In the genomic region with DNA sequence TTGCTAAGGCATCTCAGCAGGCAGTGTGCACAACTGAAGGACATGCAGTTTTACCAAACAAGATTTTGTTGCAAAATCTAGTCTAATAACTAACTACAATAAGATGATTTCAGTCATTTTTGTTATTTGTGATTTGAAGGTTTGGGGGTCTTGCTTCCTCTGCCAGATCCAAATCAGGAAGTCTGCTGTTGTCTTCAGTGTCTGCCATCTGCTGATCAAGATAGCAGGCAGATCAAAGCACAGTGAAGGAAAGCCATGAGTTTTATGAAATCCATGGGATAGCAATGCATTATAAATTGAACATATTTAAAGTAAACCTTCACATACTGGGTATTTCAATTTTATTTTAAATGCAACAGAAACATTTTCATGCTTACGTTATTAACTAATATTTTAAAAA, we compare ENCODE assay signal across 1 cellular context.
TF ChIP-seq lines count a peak whose summit lies in the region.

No MANE protein-coding gene starts in this region.

TF ChIP-seq in WTC11, 78 proteins besides CTCF, POLR2A, EP300 and RAD21 (continued from another document):
- TF ChIP-seq, protein P1, sequence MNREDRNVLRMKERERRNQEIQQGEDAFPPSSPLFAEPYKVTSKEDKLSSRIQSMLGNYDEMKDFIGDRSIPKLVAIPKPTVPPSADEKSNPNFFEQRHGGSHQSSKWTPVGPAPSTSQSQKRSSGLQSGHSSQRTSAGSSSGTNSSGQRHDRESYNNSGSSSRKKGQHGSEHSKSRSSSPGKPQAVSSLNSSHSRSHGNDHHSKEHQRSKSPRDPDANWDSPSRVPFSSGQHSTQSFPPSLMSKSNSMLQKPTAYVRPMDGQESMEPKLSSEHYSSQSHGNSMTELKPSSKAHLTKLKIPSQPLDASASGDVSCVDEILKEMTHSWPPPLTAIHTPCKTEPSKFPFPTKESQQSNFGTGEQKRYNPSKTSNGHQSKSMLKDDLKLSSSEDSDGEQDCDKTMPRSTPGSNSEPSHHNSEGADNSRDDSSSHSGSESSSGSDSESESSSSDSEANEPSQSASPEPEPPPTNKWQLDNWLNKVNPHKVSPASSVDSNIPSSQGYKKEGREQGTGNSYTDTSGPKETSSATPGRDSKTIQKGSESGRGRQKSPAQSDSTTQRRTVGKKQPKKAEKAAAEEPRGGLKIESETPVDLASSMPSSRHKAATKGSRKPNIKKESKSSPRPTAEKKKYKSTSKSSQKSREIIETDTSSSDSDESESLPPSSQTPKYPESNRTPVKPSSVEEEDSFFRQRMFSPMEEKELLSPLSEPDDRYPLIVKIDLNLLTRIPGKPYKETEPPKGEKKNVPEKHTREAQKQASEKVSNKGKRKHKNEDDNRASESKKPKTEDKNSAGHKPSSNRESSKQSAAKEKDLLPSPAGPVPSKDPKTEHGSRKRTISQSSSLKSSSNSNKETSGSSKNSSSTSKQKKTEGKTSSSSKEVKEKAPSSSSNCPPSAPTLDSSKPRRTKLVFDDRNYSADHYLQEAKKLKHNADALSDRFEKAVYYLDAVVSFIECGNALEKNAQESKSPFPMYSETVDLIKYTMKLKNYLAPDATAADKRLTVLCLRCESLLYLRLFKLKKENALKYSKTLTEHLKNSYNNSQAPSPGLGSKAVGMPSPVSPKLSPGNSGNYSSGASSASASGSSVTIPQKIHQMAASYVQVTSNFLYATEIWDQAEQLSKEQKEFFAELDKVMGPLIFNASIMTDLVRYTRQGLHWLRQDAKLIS (CRISPR knock-in tag; IDR thresholded peaks at IDR 0.05; ENCODE audit: borderline replicate concordance): no peak
- TF ChIP-seq NFATC4 (CRISPR knock-in tag; IDR thresholded peaks at IDR 0.05): no peak
- TF ChIP-seq, protein P2, sequence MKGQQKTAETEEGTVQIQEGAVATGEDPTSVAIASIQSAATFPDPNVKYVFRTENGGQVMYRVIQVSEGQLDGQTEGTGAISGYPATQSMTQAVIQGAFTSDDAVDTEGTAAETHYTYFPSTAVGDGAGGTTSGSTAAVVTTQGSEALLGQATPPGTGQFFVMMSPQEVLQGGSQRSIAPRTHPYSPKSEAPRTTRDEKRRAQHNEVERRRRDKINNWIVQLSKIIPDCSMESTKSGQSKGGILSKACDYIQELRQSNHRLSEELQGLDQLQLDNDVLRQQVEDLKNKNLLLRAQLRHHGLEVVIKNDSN (CRISPR knock-in tag; IDR thresholded peaks at IDR 0.05): no peak
- no peak for TF ChIP-seq ZNF121 (CRISPR knock-in tag; IDR thresholded peaks at IDR 0.05)
- TF ChIP-seq GABPB1 (CRISPR knock-in tag; IDR thresholded peaks at IDR 0.05): no peak
- TF ChIP-seq TEAD4 (CRISPR knock-in tag; IDR thresholded peaks at IDR 0.05): no peak
- no peak for TF ChIP-seq MYBL2 (CRISPR knock-in tag; IDR thresholded peaks at IDR 0.05)
TF ChIP-seq in WTC11: peak in this region for 0.
